ENCODE assay signal across 9 cellular contexts in genomic region chr1:181936768-181937581, GRCh38.
DNase-seq lines count a peak whose midpoint lies in the region.
"Had no signal": no experiment of that assay in that cellular context is flagged by ENCODE, and none has a peak within 500 bp of the region (broad histone marks: within the 10 kb centered on the region; RNA-seq: fewer than 3 reads in every experiment).

No MANE protein-coding gene starts in this region.

- H3K79me2 ChIP-seq in Karpas-422 (ENCODE audit: low read length), result no peaks in the 10 kb centered on the region

- no peaks in the 10 kb centered on the region for H3K9me2 ChIP-seq in Karpas-422 (replicated peaks; ENCODE audit: insufficient read depth, low read length)

- peaks cover 3% of the 10 kb centered on the region for H3K27me3 Mint-ChIP-seq in activated naive CD4-positive, alpha-beta T cell treated with anti-CD3 and anti-CD28 coated beads, Interleukin-2, amount 10 ng/mL, durations not matched to agents 7 days and 5 days

- no peak overlapping the region for H3K27ac Mint-ChIP-seq in activated naive CD4-positive, alpha-beta T cell treated with anti-CD3 and anti-CD28 coated beads, Interleukin-2, amount 10 ng/mL, durations not matched to agents 7 days and 5 days

- peak; percentile 61 for DNase-seq in activated CD8-positive, alpha-beta memory T cell treated with anti-CD3 and anti-CD28 coated beads for 24 hours
- DNase-seq in activated CD8-positive, alpha-beta memory T cell treated with anti-CD3 and anti-CD28 coated beads, Interleukin-2, amount 50 U/mL, for 4 hours, result no peak
- DNase-seq in HAP-1 (ENCODE audit: low spot score in 2 of 2) (peak; percentile 29 to 68), Karpas-422 (peak; percentile 83), NT2/D1 (ENCODE audit: low read depth, low spot score) (peak; percentile 93), iPS DF 6.9 (ENCODE audit: low read depth, low spot score) (peak; percentile 87)
- peak; percentile 60 for DNase-seq in activated naive CD4-positive, alpha-beta T cell treated with anti-CD3 and anti-CD28 coated beads, Interleukin-2, amount 10 ng/mL, durations not matched to agents 7 days and 5 days
- peak in 2 of 3 experiments; percentile 12 to 45 for DNase-seq in stimulated activated CD4-positive, alpha-beta T cell treated with anti-CD3 and anti-CD28 coated beads, TNF-alpha, amount 100 ng/mL, for 24 hours (ENCODE audit: low read depth in 3 of 3)

- H3K4me1 Mint-ChIP-seq in activated naive CD4-positive, alpha-beta T cell treated with anti-CD3 and anti-CD28 coated beads, Interleukin-2, amount 10 ng/mL, durations not matched to agents 7 days and 5 days, result no peaks in the 10 kb centered on the region

- no CpG with 5 or more reads among the region's 9 CpGs for WGBS in iPS DF 6.9 (ENCODE audit: insufficient coverage, insufficient read length)

- H3K9me3 Mint-ChIP-seq in activated naive CD4-positive, alpha-beta T cell treated with anti-CD3 and anti-CD28 coated beads, Interleukin-2, amount 10 ng/mL, durations not matched to agents 7 days and 5 days, result no peaks in the 10 kb centered on the region
- H3K9me3 Mint-ChIP-seq: stimulated activated naive CD8-positive, alpha-beta T cell treated with anti-CD3 and anti-CD28 coated beads, Interleukin-15, Interleukin-2, amounts not matched to agents 100 ng/mL and 50 ng/mL, for 24 hours had no signal

- H3K4me2 ChIP-seq in Karpas-422 (ENCODE audit: low read depth, low read length, poor library complexity, severe bottlenecking), result no peak overlapping the region

- H3K27me3 ChIP-seq in HAP-1 (ENCODE audit: low read depth), result no peaks in the 10 kb centered on the region
- H3K27me3 ChIP-seq in Karpas-422 (ENCODE audit: low read length), result no peaks in the 10 kb centered on the region
- no peaks in the 10 kb centered on the region for H3K27me3 ChIP-seq in NT2/D1 (ENCODE audit: insufficient read depth, insufficient read length)
- no peaks in the 10 kb centered on the region for H3K27me3 ChIP-seq in iPS DF 6.9 (ENCODE audit: control insufficient read depth, insufficient read depth, low read length)

- H2AFZ ChIP-seq in Karpas-422 (ENCODE audit: low read length), result no peak overlapping the region

- H4K20me1 ChIP-seq in Karpas-422 (ENCODE audit: insufficient read depth, low read depth, low read length), result no peaks in the 10 kb centered on the region

- no peaks in the 10 kb centered on the region for H3K36me3 Mint-ChIP-seq in activated naive CD4-positive, alpha-beta T cell treated with anti-CD3 and anti-CD28 coated beads, Interleukin-2, amount 10 ng/mL, durations not matched to agents 7 days and 5 days

- in situ Hi-C loops in HAP-1 (cut with MboI; ENCODE audit: low sequenced_read_pairs), result loop anchor here (25.0 kb wide), 1 partner anchor 450 kb away; the partner anchor contains the start of gene CACNA1E

- H3K9ac ChIP-seq in Karpas-422 (ENCODE audit: low read length) (no peak overlapping the region), NT2/D1 (ENCODE audit: insufficient read length, low read depth) (no peak overlapping the region)

- H3K27ac ChIP-seq in Karpas-422 (ENCODE audit: low read length) (no peak overlapping the region), iPS DF 6.9 (ENCODE audit: low read length) (no peak overlapping the region)

- no peak overlapping the region for H3K4me3 ChIP-seq in HAP-1
- H3K4me3 ChIP-seq in Karpas-422 (ENCODE audit: low read length), result no peak overlapping the region
- no peak overlapping the region for H3K4me3 ChIP-seq in NT2/D1 (ENCODE audit: insufficient read length, low read depth)
- no peak overlapping the region for H3K4me3 ChIP-seq in iPS DF 6.9 (ENCODE audit: low read length)

- no peaks in the 10 kb centered on the region for H3K36me3 ChIP-seq in HAP-1 (replicated peaks)
- no peaks in the 10 kb centered on the region for H3K36me3 ChIP-seq in Karpas-422 (ENCODE audit: insufficient read depth, low read length)
- H3K36me3 ChIP-seq in NT2/D1 (ENCODE audit: insufficient read depth, insufficient read length, low read length), result no peaks in the 10 kb centered on the region
- no peaks in the 10 kb centered on the region for H3K36me3 ChIP-seq in iPS DF 6.9 (ENCODE audit: control insufficient read depth, insufficient read depth, low read length)

- H3K4me1 ChIP-seq in HAP-1 (no peaks in the 10 kb centered on the region), Karpas-422 (ENCODE audit: low read length) (no peaks in the 10 kb centered on the region), NT2/D1 (ENCODE audit: insufficient read depth, insufficient read length) (no peaks in the 10 kb centered on the region), iPS DF 6.9 (ENCODE audit: control insufficient read depth, insufficient read depth, low read length) (no peaks in the 10 kb centered on the region)

- H3K9me3 ChIP-seq in HAP-1 (no peaks in the 10 kb centered on the region), Karpas-422 (ENCODE audit: low read length) (no peaks in the 10 kb centered on the region), NT2/D1 (ENCODE audit: insufficient read depth, low read length) (no peaks in the 10 kb centered on the region), iPS DF 6.9 (ENCODE audit: control insufficient read depth, insufficient read depth, low read length) (no peaks in the 10 kb centered on the region)

- no peak overlapping the region for H3K4me3 Mint-ChIP-seq in activated naive CD4-positive, alpha-beta T cell treated with anti-CD3 and anti-CD28 coated beads, Interleukin-2, amount 10 ng/mL, durations not matched to agents 7 days and 5 days
- H3K4me3 Mint-ChIP-seq: stimulated activated naive CD8-positive, alpha-beta T cell treated with anti-CD3 and anti-CD28 coated beads, Interleukin-15, Interleukin-2, amounts not matched to agents 100 ng/mL and 50 ng/mL, for 24 hours had no signal

- CTCF ChIA-PET in activated naive CD4-positive, alpha-beta T cell treated with anti-CD3 and anti-CD28 coated beads, Interleukin-2, amount 10 ng/mL, durations not matched to agents 7 days and 5 days (lab: Charles Lee), result interaction anchor here (0.6 to 7.6 kb wide), 18 partner anchors 9 to 514 kb away, joined by 3 to 49 read pairs (median 4); partner anchors contain the start of gene CACNA1E
